ENCODE assay signal across 8 cellular contexts in the genomic region with DNA sequence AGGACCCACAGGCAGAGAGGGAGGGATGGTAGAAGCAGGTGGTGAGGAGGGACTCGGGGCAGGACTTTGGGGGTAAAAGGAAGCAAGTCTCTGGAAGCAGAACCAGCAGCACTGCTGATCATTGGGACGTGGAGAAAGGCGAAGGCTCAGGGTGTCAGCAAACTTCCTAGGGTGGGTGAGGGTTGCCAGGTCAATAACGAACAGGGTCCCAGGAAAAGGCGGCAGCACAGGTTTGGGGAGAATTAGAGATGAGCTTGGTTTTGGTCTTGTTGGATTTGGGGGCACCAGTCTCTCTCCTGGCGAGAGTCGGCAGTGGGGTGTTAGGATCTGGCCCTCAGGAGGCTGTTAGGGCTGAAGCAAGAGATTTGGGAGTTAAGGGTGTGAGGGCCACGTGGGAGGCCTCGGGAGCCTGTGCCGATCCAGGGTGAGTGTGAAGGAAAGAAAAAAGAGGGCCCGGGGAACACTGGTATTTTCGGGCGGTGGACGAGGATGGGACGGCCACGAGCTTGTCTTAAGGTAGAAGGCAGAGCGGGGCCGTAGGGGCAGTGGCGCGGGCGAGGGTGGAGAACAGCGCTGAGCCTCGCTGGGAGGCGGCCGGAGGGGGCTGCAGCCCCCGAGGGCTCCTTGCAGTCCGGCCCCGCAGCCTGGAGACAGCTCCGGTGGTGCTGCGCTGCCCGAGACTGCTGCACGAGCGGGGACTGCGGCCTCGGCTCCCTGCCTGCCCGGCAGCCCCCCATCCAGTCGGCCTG. TPM values are rescaled to one million over a fixed set of nuclear protein-coding genes. Genes with fewer than 3 reads are reported as not detected.
DNase-seq lines count a peak whose midpoint lies in the region; ATAC-seq and TF ChIP-seq lines count a peak whose summit lies in the region.

No MANE protein-coding gene starts in this region.

- H3K36me3 ChIP-seq in iPS-18a (ENCODE audit: control insufficient read depth, low read depth, low read length) (no peaks in the 10 kb centered on the region), smooth muscle cell (ENCODE audit: low read depth) (no peaks in the 10 kb centered on the region)

- peak overlapping the region; percentile 65 for H3K4me3 Mint-ChIP-seq in activated CD4-positive, alpha-beta memory T cell treated with anti-CD3 and anti-CD28 coated beads for 36 hours

- H3K27me3 Mint-ChIP-seq in activated CD4-positive, alpha-beta memory T cell treated with anti-CD3 and anti-CD28 coated beads for 36 hours, result peaks cover 42% of the 10 kb centered on the region

- peak overlapping the region; percentile 95 for H2AFZ ChIP-seq in smooth muscle cell (ENCODE audit: low read depth)

- POLR2A ChIA-PET in activated CD4-positive, alpha-beta memory T cell treated with anti-CD3 and anti-CD28 coated beads for 36 hours (lab: Charles Lee), result interaction anchor here (2.3 kb wide), 1 partner anchor 55 kb away, joined by 12 read pairs; a partner anchor contains a TSS

- peaks cover 10% of the 10 kb centered on the region for H4K20me1 ChIP-seq in smooth muscle cell (ENCODE audit: low read depth)

- intact Hi-C loops in activated CD4-positive, alpha-beta memory T cell treated with anti-CD3 and anti-CD28 coated beads for 36 hours (cut with micrococcal nuclease), result loop anchor here (2.0 kb wide), 1 partner anchor 15 kb away; no protein-coding TSS in a partner anchor

- H3K4me1 ChIP-seq in iPS-18a (ENCODE audit: control insufficient read depth, low read depth, low read length) (peaks cover 5% of the 10 kb centered on the region), smooth muscle cell (ENCODE audit: low read depth) (peaks cover 5% of the 10 kb centered on the region)

- peak overlapping the region; percentile 99 for H3K4me2 ChIP-seq in smooth muscle cell

- TF ChIP-seq CTCF in smooth muscle cell (IDR thresholded peaks at IDR 0.05; ENCODE audit: borderline replicate concordance, insufficient read depth, poor library complexity, severe bottlenecking), result no peak

- H3K9me3 Mint-ChIP-seq in activated CD4-positive, alpha-beta memory T cell treated with anti-CD3 and anti-CD28 coated beads for 36 hours, result no peaks in the 10 kb centered on the region

- no peak for ATAC-seq in GM21515 (IDR thresholded peaks at IDR 0.05; ENCODE audit: unreplicated experiment)

- H3K27me3 ChIP-seq in iPS-18a (ENCODE audit: control insufficient read depth, insufficient read depth, low read length) (peaks cover 46% of the 10 kb centered on the region), smooth muscle cell (ENCODE audit: low read depth) (no peaks in the 10 kb centered on the region)

- peaks cover 16% of the 10 kb centered on the region for H3K79me2 ChIP-seq in smooth muscle cell (ENCODE audit: low read depth)

- no peak overlapping the region for H3K27ac Mint-ChIP-seq in activated CD4-positive, alpha-beta memory T cell treated with anti-CD3 and anti-CD28 coated beads for 36 hours

- 30% methylated on average over 34 of the region's 37 CpGs for WGBS in smooth muscle cell (ENCODE audit: low lambda C conversion rate)

- peaks cover 6% of the 10 kb centered on the region for H3F3A ChIP-seq in smooth muscle cell (ENCODE audit: low read depth)

- DNase-seq in NCI-H2227 (lab: John Stamatoyannopoulos, UW; ENCODE audit: unreplicated experiment), result peak; percentile 13
- no peak for DNase-seq in NCI-H2227 treated with DMSO at 0.1 percent for 48 hours (lab: John Stamatoyannopoulos, UW)
- DNase-seq in activated CD4-positive, alpha-beta memory T cell treated with anti-CD3 and anti-CD28 coated beads for 36 hours, result no peak
- no peak for DNase-seq in smooth muscle cell (lab: John Stamatoyannopoulos, UW; ENCODE audit: unreplicated experiment)
- no peak for DNase-seq in Ammon's horn (ENCODE audit: low spot score)
- DNase-seq in DMS114 treated with DMSO at 0.1 percent for 48 hours (lab: John Stamatoyannopoulos, UW; ENCODE audit: unreplicated experiment), result no peak

- H3K4me3 ChIP-seq in iPS-18a (ENCODE audit: low read length) (peak overlapping the region; percentile 67), smooth muscle cell (peak overlapping the region; percentile 73)

- peaks cover 9% of the 10 kb centered on the region for H3K4me1 Mint-ChIP-seq in activated CD4-positive, alpha-beta memory T cell treated with anti-CD3 and anti-CD28 coated beads for 36 hours (ENCODE audit: low read depth)

- no peaks in the 10 kb centered on the region for H3K36me3 Mint-ChIP-seq in activated CD4-positive, alpha-beta memory T cell treated with anti-CD3 and anti-CD28 coated beads for 36 hours

- CTCF ChIA-PET in activated CD4-positive, alpha-beta memory T cell treated with anti-CD3 and anti-CD28 coated beads for 36 hours (lab: Charles Lee), result interaction anchor here (1.0 to 2.8 kb wide), 3 partner anchors 15 to 57 kb away, joined by 3 to 28 read pairs (median 3); a partner anchor contains a TSS

- no peak overlapping the region for H3K9ac ChIP-seq in iPS-18a (ENCODE audit: low read length)
- H3K9ac ChIP-seq in smooth muscle cell (ENCODE audit: low read depth), result no peak overlapping the region

- no peaks in the 10 kb centered on the region for H3K9me3 ChIP-seq in iPS-18a (ENCODE audit: control insufficient read depth, low read depth, low read length)
- H3K9me3 ChIP-seq in smooth muscle cell (replicated peaks; ENCODE audit: low read depth), result no peaks in the 10 kb centered on the region

- H3K27ac ChIP-seq in iPS-18a (ENCODE audit: low read length) (no peak overlapping the region), smooth muscle cell (ENCODE audit: low read depth) (no peak overlapping the region)

RNA-seq across cellular contexts. Expression of a gene that starts 0.8 kb away (rescaled TPM):
- under 1 TPM; 0.24 to 0.27 TPM for total RNA-seq in activated CD4-positive, alpha-beta memory T cell treated with anti-CD3 and anti-CD28 coated beads for 36 hours
- total RNA-seq in smooth muscle cell, result 14.2 and 24.7 TPM in 2 replicates
- 17.0 and 18.8 TPM in 2 replicates for polyA plus RNA-seq in smooth muscle cell

RNA-seq across cellular contexts. Expression of a gene that starts 55.4 kb away (rescaled TPM):
- 10 to 100 TPM; 11.2 to 12.0 TPM for total RNA-seq in activated CD4-positive, alpha-beta memory T cell treated with anti-CD3 and anti-CD28 coated beads for 36 hours
- 11.7 and 16.8 TPM in 2 replicates for total RNA-seq in smooth muscle cell
- polyA plus RNA-seq in smooth muscle cell, result 22.0 and 23.6 TPM in 2 replicates

RNA-seq across cellular contexts. Expression of a gene that starts 55.5 kb away (rescaled TPM):
- total RNA-seq in activated CD4-positive, alpha-beta memory T cell treated with anti-CD3 and anti-CD28 coated beads for 36 hours, result 10 to 100 TPM; 21.0 to 22.6 TPM
- total RNA-seq in smooth muscle cell, result 18.1 and 38.7 TPM in 2 replicates
- 17.4 and 22.9 TPM in 2 replicates for polyA plus RNA-seq in smooth muscle cell

Comparison
In these comparisons a context has a peak if more than half of its experiments do, and no peak if none do; other contexts are left out.
1. RNA of a gene that starts 0.8 kb away (total RNA-seq): 14.2 to 24.7 TPM in smooth muscle cell; 0.24 to 0.27 TPM in activated CD4-positive, alpha-beta memory T cell treated with anti-CD3 and anti-CD28 coated beads for 36 hours; every median in the first group is over 10 times any median in the second.